Comparison of ENCODE assay signal across 8 cellular contexts in the genomic region with DNA sequence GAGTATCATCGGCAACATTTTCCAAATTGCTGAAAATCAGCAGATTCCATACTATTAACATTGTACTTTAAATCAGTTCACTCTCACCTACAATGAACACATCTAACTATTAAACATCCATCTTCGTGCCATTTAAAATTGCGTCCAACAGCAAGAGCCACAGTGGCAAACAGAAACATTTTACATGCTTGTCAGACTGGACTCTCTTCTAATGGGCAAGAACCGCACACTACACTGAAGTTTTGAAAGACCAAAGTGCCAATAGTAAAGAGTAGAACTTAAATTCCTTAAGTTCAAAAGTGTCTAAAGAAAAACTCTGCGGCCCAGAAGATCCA. TPM values are rescaled to one million over a fixed set of nuclear protein-coding genes. Genes with fewer than 3 reads are reported as not detected.
A peak's percentile ranks its signal among the peaks of the same experiment; 100 is the strongest.
DNase-seq lines count a peak whose midpoint lies in the region; ATAC-seq and TF ChIP-seq lines count a peak whose summit lies in the region.

No MANE protein-coding gene starts in this region.

- ATAC-seq in GM19397 (IDR thresholded peaks at IDR 0.05; ENCODE audit: unreplicated experiment) (no peak), HG03354 (IDR thresholded peaks at IDR 0.05; ENCODE audit: poor library complexity, severe bottlenecking, unreplicated experiment) (no peak)

- H3K4me1 Mint-ChIP-seq in nephron: peaks cover 45% of the 10 kb centered on the region

- peak overlapping the region; percentile 100 for H3K4me3 ChIP-seq in AG10803 (ENCODE audit: low read length)
- peak overlapping the region; percentile 88 for H3K4me3 ChIP-seq in MG63
- H3K4me3 ChIP-seq in effector memory CD4-positive, alpha-beta T cell (ENCODE audit: insufficient read depth, low read depth, low read length, poor library complexity, severe bottlenecking): peak overlapping the region; percentile 99

- no peak for TF ChIP-seq CTCF in AG10803 (conservative IDR thresholded peaks at IDR 0.05; ENCODE audit: low read length)
- TF ChIP-seq CTCF in nephron (IDR thresholded peaks at IDR 0.05; ENCODE audit: unreplicated experiment in 3 of 3): no peak

- H3K36me3 Mint-ChIP-seq in nephron (ENCODE audit: low read depth): peaks cover 80% of the 10 kb centered on the region

- H3K27ac ChIP-seq in effector memory CD4-positive, alpha-beta T cell (ENCODE audit: insufficient read depth, low read length, poor library complexity, severe bottlenecking): peak overlapping the region; percentile 73

- H3K36me3 ChIP-seq in MG63: peaks cover 94% of the 10 kb centered on the region
- H3K36me3 ChIP-seq in effector memory CD4-positive, alpha-beta T cell (ENCODE audit: control insufficient read depth, insufficient read depth, low read length): peaks cover 52% of the 10 kb centered on the region

- H3K27ac Mint-ChIP-seq in nephron: peak overlapping the region; percentile 68 to 93 (median 90)

- peak overlapping the region; percentile 94 to 99 (median 98) for H3K4me3 Mint-ChIP-seq in nephron

- H3K27me3 ChIP-seq in MG63: no peaks in the 10 kb centered on the region
- no peaks in the 10 kb centered on the region for H3K27me3 ChIP-seq in effector memory CD4-positive, alpha-beta T cell (replicated peaks; ENCODE audit: control insufficient read depth, insufficient read depth, low read length, poor library complexity, severe bottlenecking)

- no peaks in the 10 kb centered on the region for H3K27me3 Mint-ChIP-seq in nephron (ENCODE audit: low read depth)

- H3K9me3 Mint-ChIP-seq in nephron: no peaks in the 10 kb centered on the region

- H3K4me1 ChIP-seq in effector memory CD4-positive, alpha-beta T cell (ENCODE audit: control insufficient read depth, insufficient read depth, low read length, poor library complexity, severe bottlenecking): peaks cover 26% of the 10 kb centered on the region

- H3K9me3 ChIP-seq in MG63: no peaks in the 10 kb centered on the region
- no peaks in the 10 kb centered on the region for H3K9me3 ChIP-seq in effector memory CD4-positive, alpha-beta T cell (ENCODE audit: control insufficient read depth, low read length)

- DNase-seq in AG10803 (ENCODE audit: low read depth) (no peak), MG63 (no peak), anterior cingulate cortex (lab: John Stamatoyannopoulos, UW) (no peak), foreskin melanocyte (no peak)
- no peak for DNase-seq in effector memory CD4-positive, alpha-beta T cell

RNA-seq across cellular contexts. Expression of a gene that starts 0.7 kb away (rescaled TPM):
- total RNA-seq in MG63 (2014; rRNA removed; shearing (Covaris generic); ENCODE audit: low replicate concordance): 1,993 and 2,668 TPM in 2 replicates

RNA-seq across cellular contexts. Expression of a gene that starts 11.9 kb away (rescaled TPM):
- 118 and 145 TPM in 2 replicates for total RNA-seq in MG63 (2014; rRNA removed; shearing (Covaris generic); ENCODE audit: low replicate concordance)
